ENCODE assay signal across 1 cellular context in the genomic region with DNA sequence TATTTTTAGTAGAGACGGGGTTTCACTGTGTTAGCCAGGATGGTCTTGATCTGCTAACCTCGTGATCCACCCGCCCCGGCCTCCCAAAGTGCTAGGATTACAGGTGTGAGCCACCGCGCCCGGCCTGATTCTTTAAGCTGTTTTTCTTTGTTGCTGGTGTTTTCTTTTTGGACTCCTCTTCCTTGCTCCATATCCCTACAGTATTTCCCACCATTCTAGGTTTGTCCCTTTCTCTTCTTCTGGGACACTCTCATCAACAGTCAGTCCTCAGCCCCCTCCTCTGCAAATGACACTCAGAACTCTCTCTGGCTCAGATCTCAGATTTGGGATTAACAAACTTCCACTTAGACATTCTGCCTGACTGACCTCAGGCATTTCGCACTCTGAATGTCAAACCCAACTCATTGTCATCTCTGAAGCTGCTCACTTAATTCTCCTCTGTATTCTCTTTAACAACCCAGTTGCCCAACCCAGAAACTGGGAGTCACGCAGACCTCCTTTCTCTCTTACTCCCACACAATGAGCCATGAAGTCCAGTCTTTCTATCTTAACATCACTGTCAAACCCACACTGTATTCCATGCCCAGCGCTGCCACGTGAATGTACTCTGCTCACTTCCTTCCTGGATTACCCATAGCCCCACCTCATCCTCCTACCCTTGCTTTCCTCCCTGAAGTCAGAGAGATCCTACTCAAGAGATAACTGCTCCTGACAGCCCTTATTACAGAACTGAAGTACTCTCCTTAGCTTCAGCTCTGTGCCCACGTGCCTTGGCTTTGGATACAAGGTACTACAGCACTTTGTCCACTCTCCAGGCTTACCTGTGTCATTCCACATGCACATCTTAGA.
TF ChIP-seq lines count a peak whose summit lies in the region.

No MANE protein-coding gene starts in this region.

TF ChIP-seq in K562, 482 proteins besides CTCF, POLR2A, EP300 and RAD21 (continued from another document and continues in another):
- TF ChIP-seq, protein P1, sequence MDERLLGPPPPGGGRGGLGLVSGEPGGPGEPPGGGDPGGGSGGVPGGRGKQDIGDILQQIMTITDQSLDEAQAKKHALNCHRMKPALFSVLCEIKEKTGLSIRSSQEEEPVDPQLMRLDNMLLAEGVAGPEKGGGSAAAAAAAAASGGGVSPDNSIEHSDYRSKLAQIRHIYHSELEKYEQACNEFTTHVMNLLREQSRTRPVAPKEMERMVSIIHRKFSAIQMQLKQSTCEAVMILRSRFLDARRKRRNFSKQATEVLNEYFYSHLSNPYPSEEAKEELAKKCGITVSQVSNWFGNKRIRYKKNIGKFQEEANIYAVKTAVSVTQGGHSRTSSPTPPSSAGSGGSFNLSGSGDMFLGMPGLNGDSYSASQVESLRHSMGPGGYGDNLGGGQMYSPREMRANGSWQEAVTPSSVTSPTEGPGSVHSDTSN (CRISPR knock-in tag; IDR thresholded peaks at IDR 0.05; ENCODE audit: low read depth), result no peak
- TF ChIP-seq, protein P1 (tag; conservative IDR thresholded peaks at IDR 0.05; ENCODE audit: low read depth), result no peak; the same call in 1 of the 2 replicates
- TF ChIP-seq NR1H2 (CRISPR knock-in tag; IDR thresholded peaks at IDR 0.05), result no peak
- TF ChIP-seq TCF7L2 (IDR thresholded peaks at IDR 0.05; ENCODE audit: low read depth, low read length), result no peak
- TF ChIP-seq, protein P2, sequence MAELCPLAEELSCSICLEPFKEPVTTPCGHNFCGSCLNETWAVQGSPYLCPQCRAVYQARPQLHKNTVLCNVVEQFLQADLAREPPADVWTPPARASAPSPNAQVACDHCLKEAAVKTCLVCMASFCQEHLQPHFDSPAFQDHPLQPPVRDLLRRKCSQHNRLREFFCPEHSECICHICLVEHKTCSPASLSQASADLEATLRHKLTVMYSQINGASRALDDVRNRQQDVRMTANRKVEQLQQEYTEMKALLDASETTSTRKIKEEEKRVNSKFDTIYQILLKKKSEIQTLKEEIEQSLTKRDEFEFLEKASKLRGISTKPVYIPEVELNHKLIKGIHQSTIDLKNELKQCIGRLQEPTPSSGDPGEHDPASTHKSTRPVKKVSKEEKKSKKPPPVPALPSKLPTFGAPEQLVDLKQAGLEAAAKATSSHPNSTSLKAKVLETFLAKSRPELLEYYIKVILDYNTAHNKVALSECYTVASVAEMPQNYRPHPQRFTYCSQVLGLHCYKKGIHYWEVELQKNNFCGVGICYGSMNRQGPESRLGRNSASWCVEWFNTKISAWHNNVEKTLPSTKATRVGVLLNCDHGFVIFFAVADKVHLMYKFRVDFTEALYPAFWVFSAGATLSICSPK (IDR thresholded peaks at IDR 0.05; ENCODE audit: borderline replicate concordance), result no peak
- peak; percentile 78 for TF ChIP-seq SMARCA4 (IDR thresholded peaks at IDR 0.05)
- TF ChIP-seq ZNF384 (IDR thresholded peaks at IDR 0.05; ENCODE audit: low read depth, low read length), result no peak
- TF ChIP-seq TAF1 (IDR thresholded peaks at IDR 0.05; ENCODE audit: control insufficient read depth, extremely low read depth, insufficient read depth, low read length, severe bottlenecking), result no peak
- peak; percentile 22; the same call in 1 of the 2 replicates for TF ChIP-seq RAD51 (IDR thresholded peaks at IDR 0.05; ENCODE audit: borderline replicate concordance, low read depth)
- TF ChIP-seq DMBX1 (CRISPR knock-in tag; IDR thresholded peaks at IDR 0.05; ENCODE audit: borderline replicate concordance), result peak; percentile 84
- no peak; the same call in 1 of the 2 replicates for TF ChIP-seq TCF3 (CRISPR knock-in tag; IDR thresholded peaks at IDR 0.05)
- TF ChIP-seq MTA2 (IDR thresholded peaks at IDR 0.05; ENCODE audit: low read depth), result no peak
- no peak for TF ChIP-seq XRCC3 (IDR thresholded peaks at IDR 0.05)
- TF ChIP-seq NRF1 (conservative IDR thresholded peaks at IDR 0.05 in 1 of 2, IDR thresholded peaks at IDR 0.05 in 1 of 2), result peak; percentile 27 to 29; a peak in 1 of 4 replicates
- no peak for TF ChIP-seq RBM22 (IDR thresholded peaks at IDR 0.05; ENCODE audit: low read depth, low read length, poor library complexity, severe bottlenecking)
- peak; percentile 53; the same call in 1 of the 2 replicates for TF ChIP-seq ERF (CRISPR knock-in tag; IDR thresholded peaks at IDR 0.05)
- peak; percentile 88; the same call in 1 of the 2 replicates for TF ChIP-seq KLF6 (CRISPR knock-in tag; IDR thresholded peaks at IDR 0.05; ENCODE audit: borderline replicate concordance)
- TF ChIP-seq ZNF24 (IDR thresholded peaks at IDR 0.05), result no peak
- no peak for TF ChIP-seq GATAD2B (IDR thresholded peaks at IDR 0.05; ENCODE audit: borderline replicate concordance)
- no peak for TF ChIP-seq PTTG1 (tag; IDR thresholded peaks at IDR 0.05; ENCODE audit: low read depth)
- TF ChIP-seq MAFF (IDR thresholded peaks at IDR 0.05; ENCODE audit: low read length), result no peak
- no peak for TF ChIP-seq CCNT2 (IDR thresholded peaks at IDR 0.05; ENCODE audit: borderline replicate concordance, extremely low read depth, insufficient read length, low read depth, low read length)
- TF ChIP-seq CCAR2 (IDR thresholded peaks at IDR 0.05; ENCODE audit: low read depth, low read length), result no peak
- TF ChIP-seq ZKSCAN3 (CRISPR knock-in tag; IDR thresholded peaks at IDR 0.05), result no peak
- TF ChIP-seq SPI1 (IDR thresholded peaks at IDR 0.05; ENCODE audit: borderline replicate concordance, low read depth, low read length), result peak; percentile 86
- TF ChIP-seq RFX1 (IDR thresholded peaks at IDR 0.05), result no peak
- TF ChIP-seq MYNN (IDR thresholded peaks at IDR 0.05), result peak; percentile 83
- TF ChIP-seq MYNN (CRISPR knock-in tag; IDR thresholded peaks at IDR 0.05), result no peak
- TF ChIP-seq SMARCC2 (IDR thresholded peaks at IDR 0.05; ENCODE audit: low read depth), result peak; percentile 52; the same call in 1 of the 2 replicates
- peak; percentile 82 for TF ChIP-seq L3MBTL2 (IDR thresholded peaks at IDR 0.05)
- TF ChIP-seq, protein P3, sequence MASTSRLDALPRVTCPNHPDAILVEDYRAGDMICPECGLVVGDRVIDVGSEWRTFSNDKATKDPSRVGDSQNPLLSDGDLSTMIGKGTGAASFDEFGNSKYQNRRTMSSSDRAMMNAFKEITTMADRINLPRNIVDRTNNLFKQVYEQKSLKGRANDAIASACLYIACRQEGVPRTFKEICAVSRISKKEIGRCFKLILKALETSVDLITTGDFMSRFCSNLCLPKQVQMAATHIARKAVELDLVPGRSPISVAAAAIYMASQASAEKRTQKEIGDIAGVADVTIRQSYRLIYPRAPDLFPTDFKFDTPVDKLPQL (IDR thresholded peaks at IDR 0.05; ENCODE audit: extremely low read depth, insufficient read length), result no peak
- TF ChIP-seq, protein P4, sequence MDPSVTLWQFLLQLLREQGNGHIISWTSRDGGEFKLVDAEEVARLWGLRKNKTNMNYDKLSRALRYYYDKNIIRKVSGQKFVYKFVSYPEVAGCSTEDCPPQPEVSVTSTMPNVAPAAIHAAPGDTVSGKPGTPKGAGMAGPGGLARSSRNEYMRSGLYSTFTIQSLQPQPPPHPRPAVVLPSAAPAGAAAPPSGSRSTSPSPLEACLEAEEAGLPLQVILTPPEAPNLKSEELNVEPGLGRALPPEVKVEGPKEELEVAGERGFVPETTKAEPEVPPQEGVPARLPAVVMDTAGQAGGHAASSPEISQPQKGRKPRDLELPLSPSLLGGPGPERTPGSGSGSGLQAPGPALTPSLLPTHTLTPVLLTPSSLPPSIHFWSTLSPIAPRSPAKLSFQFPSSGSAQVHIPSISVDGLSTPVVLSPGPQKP (CRISPR knock-in tag; IDR thresholded peaks at IDR 0.05), result no peak
- TF ChIP-seq, protein P5, sequence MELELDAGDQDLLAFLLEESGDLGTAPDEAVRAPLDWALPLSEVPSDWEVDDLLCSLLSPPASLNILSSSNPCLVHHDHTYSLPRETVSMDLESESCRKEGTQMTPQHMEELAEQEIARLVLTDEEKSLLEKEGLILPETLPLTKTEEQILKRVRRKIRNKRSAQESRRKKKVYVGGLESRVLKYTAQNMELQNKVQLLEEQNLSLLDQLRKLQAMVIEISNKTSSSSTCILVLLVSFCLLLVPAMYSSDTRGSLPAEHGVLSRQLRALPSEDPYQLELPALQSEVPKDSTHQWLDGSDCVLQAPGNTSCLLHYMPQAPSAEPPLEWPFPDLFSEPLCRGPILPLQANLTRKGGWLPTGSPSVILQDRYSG (tag; conservative IDR thresholded peaks at IDR 0.05; ENCODE audit: low read depth), result peak; percentile 70; the same call in 1 of the 2 replicates
- TF ChIP-seq MBD2 (IDR thresholded peaks at IDR 0.05; ENCODE audit: borderline replicate concordance, low read depth), result no peak
- TF ChIP-seq MXI1 (IDR thresholded peaks at IDR 0.05; ENCODE audit: low read depth, low read length), result no peak
- no peak for TF ChIP-seq TAF15 (IDR thresholded peaks at IDR 0.05; ENCODE audit: low read depth, low read length)
- TF ChIP-seq RBM34 (IDR thresholded peaks at IDR 0.05; ENCODE audit: borderline replicate concordance, insufficient read depth, low read length), result no peak
- no peak for TF ChIP-seq ZNF766 (CRISPR knock-in tag; conservative IDR thresholded peaks at IDR 0.05)
- no peak for TF ChIP-seq ZNF584 (CRISPR knock-in tag; IDR thresholded peaks at IDR 0.05; ENCODE audit: low read depth)
- TF ChIP-seq, protein P6, sequence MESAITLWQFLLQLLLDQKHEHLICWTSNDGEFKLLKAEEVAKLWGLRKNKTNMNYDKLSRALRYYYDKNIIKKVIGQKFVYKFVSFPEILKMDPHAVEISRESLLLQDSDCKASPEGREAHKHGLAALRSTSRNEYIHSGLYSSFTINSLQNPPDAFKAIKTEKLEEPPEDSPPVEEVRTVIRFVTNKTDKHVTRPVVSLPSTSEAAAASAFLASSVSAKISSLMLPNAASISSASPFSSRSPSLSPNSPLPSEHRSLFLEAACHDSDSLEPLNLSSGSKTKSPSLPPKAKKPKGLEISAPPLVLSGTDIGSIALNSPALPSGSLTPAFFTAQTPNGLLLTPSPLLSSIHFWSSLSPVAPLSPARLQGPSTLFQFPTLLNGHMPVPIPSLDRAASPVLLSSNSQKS (CRISPR knock-in tag; IDR thresholded peaks at IDR 0.05), result peak; percentile 68; the same call in 1 of the 2 replicates
- TF ChIP-seq JUNB (CRISPR knock-in tag; conservative IDR thresholded peaks at IDR 0.05), result no peak; the same call in 1 of the 2 replicates
- TF ChIP-seq PRMT5 (CRISPR knock-in tag; IDR thresholded peaks at IDR 0.05), result no peak
- TF ChIP-seq RBM25 (IDR thresholded peaks at IDR 0.05; ENCODE audit: low read depth, low read length, severe bottlenecking), result no peak
- TF ChIP-seq PYGO2 (tag; IDR thresholded peaks at IDR 0.05), result no peak
- TF ChIP-seq NFXL1 (CRISPR knock-in tag; IDR thresholded peaks at IDR 0.05), result no peak
- TF ChIP-seq XRCC5 (IDR thresholded peaks at IDR 0.05; ENCODE audit: low read depth, low read length), result no peak
- no peak for TF ChIP-seq SREBF1 (IDR thresholded peaks at IDR 0.05; ENCODE audit: borderline replicate concordance, low read depth, low read length)
- TF ChIP-seq, protein P7, sequence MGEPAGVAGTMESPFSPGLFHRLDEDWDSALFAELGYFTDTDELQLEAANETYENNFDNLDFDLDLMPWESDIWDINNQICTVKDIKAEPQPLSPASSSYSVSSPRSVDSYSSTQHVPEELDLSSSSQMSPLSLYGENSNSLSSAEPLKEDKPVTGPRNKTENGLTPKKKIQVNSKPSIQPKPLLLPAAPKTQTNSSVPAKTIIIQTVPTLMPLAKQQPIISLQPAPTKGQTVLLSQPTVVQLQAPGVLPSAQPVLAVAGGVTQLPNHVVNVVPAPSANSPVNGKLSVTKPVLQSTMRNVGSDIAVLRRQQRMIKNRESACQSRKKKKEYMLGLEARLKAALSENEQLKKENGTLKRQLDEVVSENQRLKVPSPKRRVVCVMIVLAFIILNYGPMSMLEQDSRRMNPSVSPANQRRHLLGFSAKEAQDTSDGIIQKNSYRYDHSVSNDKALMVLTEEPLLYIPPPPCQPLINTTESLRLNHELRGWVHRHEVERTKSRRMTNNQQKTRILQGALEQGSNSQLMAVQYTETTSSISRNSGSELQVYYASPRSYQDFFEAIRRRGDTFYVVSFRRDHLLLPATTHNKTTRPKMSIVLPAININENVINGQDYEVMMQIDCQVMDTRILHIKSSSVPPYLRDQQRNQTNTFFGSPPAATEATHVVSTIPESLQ (CRISPR knock-in tag; IDR thresholded peaks at IDR 0.05), result no peak
- TF ChIP-seq, protein P8, sequence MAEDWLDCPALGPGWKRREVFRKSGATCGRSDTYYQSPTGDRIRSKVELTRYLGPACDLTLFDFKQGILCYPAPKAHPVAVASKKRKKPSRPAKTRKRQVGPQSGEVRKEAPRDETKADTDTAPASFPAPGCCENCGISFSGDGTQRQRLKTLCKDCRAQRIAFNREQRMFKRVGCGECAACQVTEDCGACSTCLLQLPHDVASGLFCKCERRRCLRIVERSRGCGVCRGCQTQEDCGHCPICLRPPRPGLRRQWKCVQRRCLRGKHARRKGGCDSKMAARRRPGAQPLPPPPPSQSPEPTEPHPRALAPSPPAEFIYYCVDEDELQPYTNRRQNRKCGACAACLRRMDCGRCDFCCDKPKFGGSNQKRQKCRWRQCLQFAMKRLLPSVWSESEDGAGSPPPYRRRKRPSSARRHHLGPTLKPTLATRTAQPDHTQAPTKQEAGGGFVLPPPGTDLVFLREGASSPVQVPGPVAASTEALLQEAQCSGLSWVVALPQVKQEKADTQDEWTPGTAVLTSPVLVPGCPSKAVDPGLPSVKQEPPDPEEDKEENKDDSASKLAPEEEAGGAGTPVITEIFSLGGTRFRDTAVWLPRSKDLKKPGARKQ (CRISPR knock-in tag; IDR thresholded peaks at IDR 0.05), result no peak
- no peak for TF ChIP-seq POLR2G (IDR thresholded peaks at IDR 0.05; ENCODE audit: low read depth, low read length)
- no peak for TF ChIP-seq ZNF184 (CRISPR knock-in tag; IDR thresholded peaks at IDR 0.05)
- TF ChIP-seq CHD1 (IDR thresholded peaks at IDR 0.05; ENCODE audit: low read length), result no peak
- TF ChIP-seq ZNF12 (CRISPR knock-in tag; IDR thresholded peaks at IDR 0.05), result no peak
- no peak for TF ChIP-seq NBN (IDR thresholded peaks at IDR 0.05; ENCODE audit: low read depth)
- TF ChIP-seq ZFP1 (CRISPR knock-in tag; IDR thresholded peaks at IDR 0.05), result peak; percentile 11; the same call in 1 of the 2 replicates
- TF ChIP-seq ZNF140 (CRISPR knock-in tag; IDR thresholded peaks at IDR 0.05), result no peak
- TF ChIP-seq FOXK2 (conservative IDR thresholded peaks at IDR 0.05 in 1 of 2, IDR thresholded peaks at IDR 0.05 in 1 of 2; ENCODE audit: low read depth in 2 of 2), result peak; percentile 21 to 55; a peak in 3 of 4 replicates
- no peak for TF ChIP-seq ILF3 (IDR thresholded peaks at IDR 0.05; ENCODE audit: borderline replicate concordance)
- TF ChIP-seq FOXJ3 (CRISPR knock-in tag; IDR thresholded peaks at IDR 0.05), result no peak; the same call in 1 of the 2 replicates
- no peak for TF ChIP-seq NFE2 (IDR thresholded peaks at IDR 0.05; ENCODE audit: low read depth)
- no peak for TF ChIP-seq PTBP1 (IDR thresholded peaks at IDR 0.05; ENCODE audit: low read depth, low read length)
- peak; percentile 76; the same call in 1 of the 2 replicates for TF ChIP-seq HIVEP1 (CRISPR knock-in tag; IDR thresholded peaks at IDR 0.05)
